ENCODE assay signal across 1 cellular context in the genomic region with DNA sequence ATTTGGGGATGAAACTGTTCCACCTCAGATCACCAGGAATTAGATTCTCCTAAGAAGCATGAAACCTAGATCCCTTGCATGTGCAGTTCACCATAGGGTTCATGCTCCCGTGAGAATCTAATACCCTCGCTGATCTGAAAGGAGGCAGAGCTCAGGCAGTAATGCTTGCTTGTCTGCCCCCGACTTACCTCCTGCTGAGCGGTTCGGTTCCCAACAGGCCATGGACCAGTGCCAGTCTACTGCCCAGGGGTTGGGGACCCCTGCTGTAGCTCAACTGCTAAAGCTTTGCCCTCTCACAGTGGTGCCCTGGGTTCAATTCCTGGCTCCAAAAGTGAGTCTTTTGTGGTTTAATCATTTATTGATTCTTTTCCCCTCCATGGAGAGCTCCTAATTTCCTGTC.
TF ChIP-seq lines count a peak whose summit lies in the region.

No MANE protein-coding gene starts in this region.

TF ChIP-seq in H1, 55 proteins besides CTCF, POLR2A, EP300 and RAD21:
- TF ChIP-seq TBP (IDR thresholded peaks at IDR 0.05; ENCODE audit: low read depth, low read length) (peak; percentile 67; the same call in 1 of the 2 replicates), JUN (IDR thresholded peaks at IDR 0.05; ENCODE audit: low read depth, low read length) (no peak), ZNF274 (IDR thresholded peaks at IDR 0.05; ENCODE audit: borderline replicate concordance, extremely low read depth, low read length) (no peak)
